Comparison of ENCODE assay signal across 11 cellular contexts in genomic region chr4:39621582-39621981, GRCh38. TPM values are rescaled to one million over a fixed set of nuclear protein-coding genes. Genes with fewer than 3 reads are reported as not detected.
A peak's percentile ranks its signal among the peaks of the same experiment; 100 is the strongest.
DNase-seq lines count a peak whose midpoint lies in the region; ATAC-seq, FAIRE-seq and TF ChIP-seq lines count a peak whose summit lies in the region.
"Had no signal": no experiment of that assay in that cellular context is flagged by ENCODE, and none has a peak within 500 bp of the region (broad histone marks: within the 10 kb centered on the region; RNA-seq: fewer than 3 reads in every experiment).

No MANE protein-coding gene starts in this region.

- no peaks in the 10 kb centered on the region for H4K20me1 ChIP-seq in HepG2 (ENCODE audit: insufficient read depth, low read length)
- H4K20me1 ChIP-seq: BLaER1 had no signal

- H3K27ac ChIP-seq in brain microvascular endothelial cell (peak overlapping the region; percentile 84), HepG2 (ENCODE audit: extremely low read length, insufficient read depth, low read length) (peak overlapping the region; percentile 49), caudate nucleus (ENCODE audit: low read depth, low read length) (no peak overlapping the region)
- H3K27ac ChIP-seq: BLaER1, KMS-11 had no signal

- H3K9ac ChIP-seq in HepG2 (ENCODE audit: insufficient read depth, low read depth, low read length), result no peak overlapping the region
- H3K9ac ChIP-seq: BLaER1, KMS-11 had no signal

- no peak for FAIRE-seq in HepG2 (lab: Jason Lieb, UNC)

- intact Hi-C loops in Right ventricle myocardium inferior (cut with DNase I) (no loop called here), cardiac septum (cut with DNase I) (loop anchor here (5.0 kb wide), 1 partner anchor 94 kb away; the partner anchor contains the start of gene UGDH), HepG2 (cut with micrococcal nuclease; ENCODE audit: unreplicated experiment) (loop anchor here (10.0 kb wide), 1 partner anchor 47 kb away; no protein-coding TSS in a partner anchor)

- POLR2A ChIA-PET in HepG2 (lab: Yijun Ruan, JAX), result interaction anchor here (1.0 to 1.3 kb wide), 2 partner anchors 10 to 17 kb away, joined by 3 to 4 read pairs; partner anchors contain the start of gene SMIM14

- no peak for TF ChIP-seq POLR2A in HepG2 (IDR thresholded peaks at IDR 0.05; ENCODE audit: insufficient read depth in 1 of 2, low read depth in 2 of 2, low read length in 2 of 2)

- no peak for TF ChIP-seq CTCF in brain microvascular endothelial cell (IDR thresholded peaks at IDR 0.05; ENCODE audit: low read depth, low read length, missing control alignments)
- no peak for TF ChIP-seq CTCF in HepG2 (CRISPR knock-in tag; IDR thresholded peaks at IDR 0.05)

- H3K27me3 ChIP-seq in brain microvascular endothelial cell (replicated peaks), result no peaks in the 10 kb centered on the region
- H3K27me3 ChIP-seq in HepG2 (ENCODE audit: control insufficient read depth in 1 of 2, insufficient read depth in 2 of 2, low read length in 2 of 2), result no peaks in the 10 kb centered on the region
- H3K27me3 ChIP-seq: BLaER1 had no signal

- CTCF ChIA-PET in HepG2 (lab: Yijun Ruan, JAX; ENCODE audit: low intra/inter-chr PET ratio, low total read pairs), result no interaction called here

- no peak for TF ChIP-seq RAD21 in HepG2 (CRISPR knock-in tag; IDR thresholded peaks at IDR 0.05)

- TF ChIP-seq EP300 in HepG2 (IDR thresholded peaks at IDR 0.05; ENCODE audit: low read depth in 2 of 2, low read length in 2 of 2) (peak in 1 of 2 experiments; percentile 54; a peak in 2 of 4 replicates), HepG2 (CRISPR knock-in tag; IDR thresholded peaks at IDR 0.05; ENCODE audit: borderline replicate concordance) (no peak)

- H3K9me3 ChIP-seq in HepG2 (ENCODE audit: low read length), result no peaks in the 10 kb centered on the region
- H3K9me3 ChIP-seq: BLaER1 had no signal

- H3K36me3 ChIP-seq in brain microvascular endothelial cell (replicated peaks) (no peaks in the 10 kb centered on the region), HepG2 (replicated peaks in 1 of 2; ENCODE audit: control insufficient read depth in 1 of 2, insufficient read depth in 2 of 2, low read length in 2 of 2) (no peaks in the 10 kb centered on the region)
- H3K36me3 ChIP-seq: BLaER1 had no signal

- H3K4me3 ChIP-seq in brain microvascular endothelial cell (ENCODE audit: low read depth, low read length), result no peak overlapping the region
- no peak overlapping the region; a peak in 1 of 6 replicates for H3K4me3 ChIP-seq in HepG2 (replicated peaks in 1 of 3; ENCODE audit: insufficient read depth in 1 of 3, low read depth in 2 of 3, low read length in 3 of 3)
- H3K4me3 ChIP-seq: BLaER1 had no signal

- WGBS in HepG2 (ENCODE audit: low lambda C conversion rate), result 22% methylated on average over 9 of the region's 9 CpGs

- BruUV-seq in HepG2 (replicated peaks; lab: Mats Ljungman, UMichigan), result no TSS peak

- no peaks in the 10 kb centered on the region for H3K79me2 ChIP-seq in HepG2 (ENCODE audit: insufficient read depth, low read length)

- DNase-seq in Right ventricle myocardium inferior (ENCODE audit: missing footprints) (no peak), cardiac septum (ENCODE audit: low spot score) (no peak), brain microvascular endothelial cell (peak; percentile 79), HepG2 (ENCODE audit: low spot score) (peak; percentile 88), medulla oblongata (ENCODE audit: extremely low spot score) (no peak), caudate nucleus (lab: John Stamatoyannopoulos, UW) (no peak), NCI-H128 (lab: John Stamatoyannopoulos, UW; ENCODE audit: unreplicated experiment) (no peak)
- DNase-seq: activated CD4-positive, CD25-positive, alpha-beta regulatory T cell had no signal

- H3K4me2 ChIP-seq in HepG2 (ENCODE audit: low read depth, low read length), result peak overlapping the region; percentile 37
- H3K4me2 ChIP-seq: BLaER1, KMS-11 had no signal

- ATAC-seq in Right ventricle myocardium inferior, result peak; percentile 64
- peak; percentile 91 for ATAC-seq in HepG2
- no peak for ATAC-seq in HG02798 (IDR thresholded peaks at IDR 0.05; ENCODE audit: poor library complexity, unreplicated experiment)

- H3K4me1 ChIP-seq in HepG2 (ENCODE audit: insufficient read depth, low read length), result peaks cover 57% of the 10 kb centered on the region

- in situ Hi-C loops in brain microvascular endothelial cell (cut with HindIII; ENCODE audit: low pct_ligation_motif_present, low sequenced_read_pairs) (no loop called here), HepG2 (cut with HindIII; ENCODE audit: extremely low pct_ligation_motif_present, low pct_unique_long_range_greater_than_20kb) (no loop called here)

- no peak overlapping the region for H2AFZ ChIP-seq in HepG2 (ENCODE audit: low read length)

TF ChIP-seq in HepG2, 621 proteins besides CTCF, POLR2A, EP300 and RAD21 (continues in another document):
- no peak for TF ChIP-seq GRHL1 (CRISPR knock-in tag; conservative IDR thresholded peaks at IDR 0.05)
- TF ChIP-seq HOMEZ (CRISPR knock-in tag; IDR thresholded peaks at IDR 0.05; ENCODE audit: low read depth), result 0 out of 2 replicates have a peak, but pooled peaks have one; percentile 51
- TF ChIP-seq HOXA3 (CRISPR knock-in tag; IDR thresholded peaks at IDR 0.05), result peak; percentile 28; the same call in 1 of the 2 replicates
- TF ChIP-seq ATF7-NPFF (CRISPR knock-in tag; IDR thresholded peaks at IDR 0.05; ENCODE audit: low read depth), result no peak
- no peak for TF ChIP-seq ZNF441 (CRISPR knock-in tag; IDR thresholded peaks at IDR 0.05; ENCODE audit: borderline replicate concordance)
- TF ChIP-seq ZFP1 (CRISPR knock-in tag; IDR thresholded peaks at IDR 0.05), result no peak
- no peak for TF ChIP-seq ZFP91 (CRISPR knock-in tag; IDR thresholded peaks at IDR 0.05; ENCODE audit: borderline replicate concordance)
- peak; percentile 58 for TF ChIP-seq SALL1 (CRISPR knock-in tag; IDR thresholded peaks at IDR 0.05)

RNA-seq across cellular contexts. Expression of gene SMIM14, which starts 17.1 kb away (rescaled TPM):
- 11.0 TPM for total RNA-seq in Right ventricle myocardium inferior
- 12.1 TPM for total RNA-seq in cardiac septum
- 16.3 and 26.2 TPM in 2 replicates for total RNA-seq in HepG2 (2016; rRNA removed; fragmentation: Illumina TruSeq; extraction: Trizol)
- total RNA-seq in HepG2 (2016; cell fraction: cytosol; rRNA removed; fragmentation: Illumina TruSeq; extraction: Trizol; ENCODE audit: low read depth), result 2.3 and 3.0 TPM in 2 replicates
- 16.9 and 24.5 TPM in 2 replicates for total RNA-seq in HepG2 (2016; cell fraction: insoluble cytoplasmic fraction; rRNA removed; fragmentation: Illumina TruSeq; extraction: Trizol)
- total RNA-seq in HepG2 (2016; cell fraction: membrane; rRNA removed; fragmentation: Illumina TruSeq; extraction: Trizol), result 7.0 and 8.1 TPM in 2 replicates
- 4.2 and 6.0 TPM in 2 replicates for total RNA-seq in HepG2 (2016; cell fraction: nucleus; rRNA removed; fragmentation: Illumina TruSeq; extraction: Trizol)
- polyA plus RNA-seq in HepG2 (2011; rRNA removed), result 20.1 and 28.1 TPM in 2 replicates
- 12.9 and 16.5 TPM in 2 replicates for polyA plus RNA-seq in HepG2 (2011; cell fraction: cytosol; rRNA removed)
- polyA plus RNA-seq in HepG2 (2011; cell fraction: nucleus; rRNA removed), result 3.0 and 7.6 TPM in 2 replicates
- 16.0 and 17.5 TPM in 2 replicates for polyA plus RNA-seq in HepG2 (2012)
- 3.3 and 4.9 TPM in 2 replicates for polyA plus RNA-seq in HepG2 (2016; cell fraction: cytosol; fragmentation: Illumina TruSeq; extraction: Trizol; ENCODE audit: low read depth)
- 22.5 and 24.5 TPM in 2 replicates for polyA plus RNA-seq in HepG2 (2016; cell fraction: insoluble cytoplasmic fraction; fragmentation: Illumina TruSeq; extraction: Trizol; ENCODE audit: low read depth)
- polyA plus RNA-seq in HepG2 (2016; cell fraction: membrane; fragmentation: Illumina TruSeq; extraction: Trizol; ENCODE audit: low read depth), result 7.2 and 7.6 TPM in 2 replicates
- polyA plus RNA-seq in HepG2 (2016; cell fraction: nucleus; fragmentation: Illumina TruSeq; extraction: Trizol; ENCODE audit: insufficient read depth, low read depth), result 12.5 and 14.8 TPM in 2 replicates
- 5.9 and 20.5 TPM in 2 replicates for polyA minus RNA-seq in HepG2 (2011; rRNA and poly(A)+ RNA removed; ENCODE audit: low replicate concordance)
- 18.6 and 21.3 TPM in 2 replicates for polyA minus RNA-seq in HepG2 (2011; cell fraction: cytosol; rRNA and poly(A)+ RNA removed)
- polyA minus RNA-seq in HepG2 (2011; cell fraction: nucleus; rRNA and poly(A)+ RNA removed), result 4.4 and 6.1 TPM in 2 replicates

Comparison
In these comparisons a context has a peak if more than half of its experiments do, and no peak if none do; other contexts are left out.
1. DNase-seq: peak in brain microvascular endothelial cell (single experiment) and HepG2 (single experiment); none in Right ventricle myocardium inferior (single experiment), cardiac septum (single experiment), medulla oblongata (single experiment), caudate nucleus (0 of 61) and NCI-H128 (single experiment).